ENCODE assay signal across 11 cellular contexts in the genomic region with DNA sequence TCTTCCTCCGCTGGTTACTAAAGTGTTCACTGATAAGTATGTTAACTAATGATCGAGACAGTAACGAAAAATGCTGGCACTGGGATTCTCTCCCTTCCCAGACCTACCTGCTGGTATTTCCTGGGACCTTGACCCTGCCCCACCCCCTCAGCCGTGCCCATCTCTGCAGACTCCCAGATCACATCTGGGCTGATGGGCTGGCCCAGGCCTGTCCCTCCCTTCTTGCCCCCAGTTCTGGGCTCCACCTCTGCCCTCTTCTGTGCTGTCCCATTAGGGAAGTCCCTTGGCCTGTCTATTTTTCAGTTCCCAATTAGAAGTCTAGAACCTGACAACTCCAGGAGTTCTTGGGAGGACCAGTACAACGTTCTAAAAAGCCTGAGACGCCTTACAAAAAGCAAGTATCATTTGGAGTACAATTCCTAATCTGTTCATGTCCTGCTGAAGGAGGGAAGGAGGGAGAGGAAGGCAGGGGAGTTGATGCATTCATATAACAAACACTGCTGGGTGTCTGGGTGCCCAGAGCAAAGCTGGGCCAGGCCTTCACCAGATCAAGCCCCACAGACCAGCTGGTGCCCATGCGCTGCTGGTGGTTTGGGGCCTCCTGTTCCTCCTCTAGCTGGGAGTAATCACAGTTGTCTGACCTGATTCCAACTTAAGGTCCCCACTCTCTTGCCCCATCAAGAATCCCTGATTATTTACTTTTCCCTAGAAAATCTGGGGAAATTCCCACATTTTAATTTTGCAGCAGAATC. TPM values are rescaled to one million over a fixed set of nuclear protein-coding genes. Genes with fewer than 3 reads are reported as not detected.
DNase-seq lines count a peak whose midpoint lies in the region; ATAC-seq and TF ChIP-seq lines count a peak whose summit lies in the region.
"Had no signal": no experiment of that assay in that cellular context is flagged by ENCODE, and none has a peak within 500 bp of the region (broad histone marks: within the 10 kb centered on the region; RNA-seq: fewer than 3 reads in every experiment).

No MANE protein-coding gene starts in this region.

- in situ Hi-C loops in ACHN (cut with HindIII; ENCODE audit: low pct_ligation_motif_present, low pct_unique_long_range_greater_than_20kb, low sequenced_read_pairs): no loop called here

- POLR2A ChIA-PET in activated CD4-positive, alpha-beta T cell treated with anti-CD3 and anti-CD28 coated beads, Interleukin-2, amount 10 ng/mL, durations not matched to agents 7 days and 5 days (lab: Charles Lee): no interaction called here

- H3K9me2 ChIP-seq in hepatocyte (replicated peaks; ENCODE audit: insufficient read depth): no peaks in the 10 kb centered on the region

- DNase-seq in activated CD4-positive, alpha-beta T cell treated with anti-CD3 and anti-CD28 coated beads, Interleukin-2, amount 10 ng/mL, durations not matched to agents 7 days and 5 days: no peak
- DNase-seq in activated CD4-positive, alpha-beta T cell treated with anti-CD3 and anti-CD28 coated beads, Interleukin-2, amount 50 U/mL, for 48 hours: no peak
- DNase-seq in Peyer's patch (peak in 2 of 3 donors; percentile 74 to 77), hepatocyte (ENCODE audit: low spot score) (no peak), stomach (no peak), WERI-Rb-1 (no peak), ACHN (no peak)
- DNase-seq: NCI-H2081 had no signal

- H3K9me3 Mint-ChIP-seq in activated CD4-positive, alpha-beta T cell treated with anti-CD3 and anti-CD28 coated beads, Interleukin-2, amount 10 ng/mL, durations not matched to agents 7 days and 5 days: no peaks in the 10 kb centered on the region
- H3K9me3 Mint-ChIP-seq: memory B cell had no signal

- intact Hi-C loops in stomach (cut with DNase I; ENCODE audit: low total_unique reads): no loop called here

- H3K4me3 ChIP-seq in Peyer's patch (no peak overlapping the region), hepatocyte (no peak overlapping the region), stomach (no peak overlapping the region), WERI-Rb-1 (ENCODE audit: low read depth, low read length) (no peak overlapping the region)

- CTCF ChIA-PET in activated CD4-positive, alpha-beta T cell treated with anti-CD3 and anti-CD28 coated beads, Interleukin-2, amount 10 ng/mL, durations not matched to agents 7 days and 5 days (lab: Charles Lee): interaction anchor here (0.7 to 1.7 kb wide), 3 partner anchors 8 to 25 kb away, joined by 3 to 5 read pairs (median 4); no protein-coding TSS in a partner anchor

- H3K4me3 Mint-ChIP-seq in activated CD4-positive, alpha-beta T cell treated with anti-CD3 and anti-CD28 coated beads, Interleukin-2, amount 10 ng/mL, durations not matched to agents 7 days and 5 days: no peak overlapping the region
- H3K4me3 Mint-ChIP-seq: memory B cell had no signal

- ATAC-seq in GM18505 (IDR thresholded peaks at IDR 0.05; ENCODE audit: unreplicated experiment): no peak

- H3K27me3 ChIP-seq in Peyer's patch: no peaks in the 10 kb centered on the region
- peaks cover 7% of the 10 kb centered on the region for H3K27me3 ChIP-seq in hepatocyte
- H3K27me3 ChIP-seq in stomach: peaks cover 0 to 11% (median 3%) of the 10 kb centered on the region in 3 donors
- H3K27me3 ChIP-seq in WERI-Rb-1 (ENCODE audit: insufficient read depth, low read depth, severe bottlenecking): no peaks in the 10 kb centered on the region

- H3K27ac ChIP-seq in Peyer's patch (peak overlapping the region in 3 of 4 donors; percentile 30 to 74 (median 53)), hepatocyte (peak overlapping the region; percentile 55), stomach (peak overlapping the region in 4 of 5 donors; percentile 43 to 61 (median 56)), WERI-Rb-1 (no peak overlapping the region)
- H3K27ac ChIP-seq: foreskin keratinocyte had no signal

- TF ChIP-seq POLR2A in Peyer's patch (IDR thresholded peaks at IDR 0.05) (no peak), stomach (IDR thresholded peaks at IDR 0.05) (no peak), GM18505 (IDR thresholded peaks at IDR 0.05; ENCODE audit: borderline replicate concordance, extremely low read depth, insufficient read depth, insufficient read length) (no peak)

- peaks cover 5% of the 10 kb centered on the region for H3K27me3 Mint-ChIP-seq in activated CD4-positive, alpha-beta T cell treated with anti-CD3 and anti-CD28 coated beads, Interleukin-2, amount 10 ng/mL, durations not matched to agents 7 days and 5 days

- H3K36me3 Mint-ChIP-seq in activated CD4-positive, alpha-beta T cell treated with anti-CD3 and anti-CD28 coated beads, Interleukin-2, amount 10 ng/mL, durations not matched to agents 7 days and 5 days (ENCODE audit: low read depth): no peaks in the 10 kb centered on the region
- H3K36me3 Mint-ChIP-seq: memory B cell had no signal

- H3K36me3 ChIP-seq in Peyer's patch (peaks cover 0 to 8% (median 0%) of the 10 kb centered on the region in 3 donors), hepatocyte (replicated peaks; ENCODE audit: insufficient read depth, low read depth) (no peaks in the 10 kb centered on the region), stomach (peaks cover 0 to 10% (median 7%) of the 10 kb centered on the region in 4 donors), WERI-Rb-1 (peaks cover 5% of the 10 kb centered on the region; the same call in 1 of the 2 replicates)

- no peak overlapping the region for H3K4me2 ChIP-seq in hepatocyte

- no peaks in the 10 kb centered on the region for H4K20me1 ChIP-seq in hepatocyte (ENCODE audit: insufficient read depth, poor library complexity, severe bottlenecking)

- peaks cover 27% of the 10 kb centered on the region for H3K4me1 Mint-ChIP-seq in activated CD4-positive, alpha-beta T cell treated with anti-CD3 and anti-CD28 coated beads, Interleukin-2, amount 10 ng/mL, durations not matched to agents 7 days and 5 days

- H3K27ac Mint-ChIP-seq in activated CD4-positive, alpha-beta T cell treated with anti-CD3 and anti-CD28 coated beads, Interleukin-2, amount 10 ng/mL, durations not matched to agents 7 days and 5 days: peak overlapping the region; percentile 77
- H3K27ac Mint-ChIP-seq: memory B cell had no signal

- no peaks in the 10 kb centered on the region for H3K9me3 ChIP-seq in Peyer's patch
- H3K9me3 ChIP-seq in hepatocyte (ENCODE audit: low read depth): no peaks in the 10 kb centered on the region
- H3K9me3 ChIP-seq in stomach: no peaks in the 10 kb centered on the region
- no peaks in the 10 kb centered on the region for H3K9me3 ChIP-seq in WERI-Rb-1 (ENCODE audit: severe bottlenecking)

- WGBS in hepatocyte (ENCODE audit: low lambda C conversion rate, missing lambda C conversion rate): 83% methylated on average over 7 of the region's 7 CpGs
- 59 to 77% (median 66%) methylated on average over 7 of the region's 7 CpGs for WGBS in stomach, 5 donors

- TF ChIP-seq EP300 in stomach (IDR thresholded peaks at IDR 0.05): no peak

- TF ChIP-seq CTCF in Peyer's patch (IDR thresholded peaks at IDR 0.05) (no peak), hepatocyte (IDR thresholded peaks at IDR 0.05; ENCODE audit: poor library complexity) (no peak), stomach (IDR thresholded peaks at IDR 0.05) (no peak), WERI-Rb-1 (IDR thresholded peaks at IDR 0.05; ENCODE audit: low read depth, low read length) (no peak)

- H3K4me1 ChIP-seq in Peyer's patch: peaks cover 0 to 35% (median 4%) of the 10 kb centered on the region in 4 donors
- peaks cover 18% of the 10 kb centered on the region for H3K4me1 ChIP-seq in hepatocyte (ENCODE audit: insufficient read depth)
- H3K4me1 ChIP-seq in stomach: peaks cover 14 to 42% (median 27%) of the 10 kb centered on the region in 4 donors
- H3K4me1 ChIP-seq: foreskin keratinocyte had no signal

- no peaks in the 10 kb centered on the region for H3K79me2 ChIP-seq in hepatocyte

- no peak overlapping the region for H2AFZ ChIP-seq in hepatocyte

RNA-seq across cellular contexts. Expression of a gene that starts 47.1 kb away (rescaled TPM):
- 1 to 10 TPM; 7.8 to 8.7 TPM for total RNA-seq in activated CD4-positive, alpha-beta T cell treated with anti-CD3 and anti-CD28 coated beads, Interleukin-2, amount 10 ng/mL, durations not matched to agents 7 days and 5 days
- total RNA-seq in Peyer's patch (10 to 100 TPM; 38.8 to 97.2 (median 81.0) TPM), hepatocyte (3.9 and 5.8 TPM in 2 replicates), stomach (10 to 100 TPM in 4 of 5 donors, 1 to 10 TPM in 1; 9.1 to 60.3 (median 17.4) TPM)
- polyA plus RNA-seq in hepatocyte (0.65 and 1.00 TPM in 2 replicates), stomach (1 to 10 TPM; 2.7 to 7.3 (median 4.2) TPM)

Comparison
In these comparisons a context has a peak if more than half of its experiments do, and no peak if none do; other contexts are left out.
1. DNase-seq: peak in Peyer's patch (2 of 3); none in activated CD4-positive, alpha-beta T cell treated with anti-CD3 and anti-CD28 coated beads, Interleukin-2, amount 10 ng/mL, durations not matched to agents 7 days and 5 days (single experiment), activated CD4-positive, alpha-beta T cell treated with anti-CD3 and anti-CD28 coated beads, Interleukin-2, amount 50 U/mL, for 48 hours (0 of 2), hepatocyte (single experiment), stomach (single experiment), WERI-Rb-1 (single experiment) and ACHN (single experiment).